ENCODE assay signal across 9 cellular contexts in genomic region chrX:130498653-130499274, GRCh38.
"Had no signal": no experiment of that assay in that cellular context is flagged by ENCODE, and none has a peak within 500 bp of the region (broad histone marks: within the 10 kb centered on the region; RNA-seq: fewer than 3 reads in every experiment).

No MANE protein-coding gene starts in this region.

- DNase-seq: H9, HCEC 1CT, HFFc6, KG1 had no signal

- H3K9me3 Mint-ChIP-seq: GM23338, HFFc6, IgD-negative memory B cell had no signal

- H3K4me1 Mint-ChIP-seq: GM23338, IgD-negative memory B cell had no signal

- H3K4me3 ChIP-seq: GM23338 had no signal

- H3K27me3 Mint-ChIP-seq: IgD-negative memory B cell had no signal

- H2AFZ ChIP-seq: GM23338 had no signal

- H3K36me3 Mint-ChIP-seq: IgD-negative memory B cell had no signal

- ATAC-seq: GM23338 had no signal

- FAIRE-seq: H1, H54, HTR-8/SVneo had no signal

- H3K4me3 Mint-ChIP-seq: GM23338, H9, HFFc6, IgD-negative memory B cell had no signal

- H3K27ac Mint-ChIP-seq: GM23338, H9, HFFc6 had no signal

- H3K4me2 ChIP-seq: GM23338 had no signal
